ENCODE assay signal across 21 cellular contexts in genomic region chr1:8206397-8206796, GRCh38.
DNase-seq lines count a peak whose midpoint lies in the region; ATAC-seq and TF ChIP-seq lines count a peak whose summit lies in the region.
"Had no signal": no experiment of that assay in that cellular context is flagged by ENCODE, and none has a peak within 500 bp of the region (broad histone marks: within the 10 kb centered on the region; RNA-seq: fewer than 3 reads in every experiment).

No MANE protein-coding gene starts in this region.

- H3K36me3 ChIP-seq in mesenchymal stem cell (ENCODE audit: control insufficient read depth in 1 of 2, insufficient read depth in 2 of 2, low read depth in 1 of 2, low read length in 2 of 2) = no peaks in the 10 kb centered on the region
- H3K36me3 ChIP-seq: SJCRH30 had no signal

- no peak overlapping the region for H3K4ac ChIP-seq in mesenchymal stem cell (ENCODE audit: low read depth in 1 of 2, low read length in 2 of 2)

- no peak overlapping the region for H3K27ac ChIP-seq in mesenchymal stem cell (ENCODE audit: low read length, poor library complexity, severe bottlenecking)
- H3K27ac ChIP-seq: 22Rv1, KMS-11, SJCRH30 had no signal

- no peak overlapping the region for H3K4me3 Mint-ChIP-seq in activated CD4-positive, alpha-beta T cell treated with anti-CD3 and anti-CD28 coated beads, Interleukin-2, amount 10 ng/mL, durations not matched to agents 24 days and 14 days
- H3K4me3 Mint-ChIP-seq in activated CD4-positive, alpha-beta T cell treated with anti-CD3 and anti-CD28 coated beads for 36 hours = no peak overlapping the region
- H3K4me3 Mint-ChIP-seq in T-helper 17 cell (no peak overlapping the region), type B pancreatic cell (no peak overlapping the region)
- H3K4me3 Mint-ChIP-seq in stimulated activated effector memory CD8-positive, alpha-beta T cell treated with anti-CD3 and anti-CD28 coated beads, Interleukin-12 subunit alpha, Interleukin-12 subunit beta, amount 100 ng/mL, for 72 hours = no peak overlapping the region
- H3K4me3 Mint-ChIP-seq: CD8-positive, alpha-beta memory T cell had no signal

- intact Hi-C loops in activated CD4-positive, alpha-beta T cell treated with anti-CD3 and anti-CD28 coated beads, Interleukin-2, amount 10 ng/mL, durations not matched to agents 24 days and 14 days (cut with micrococcal nuclease) = no loop called here
- intact Hi-C loops in activated CD4-positive, alpha-beta T cell treated with anti-CD3 and anti-CD28 coated beads for 36 hours (cut with DNase I, micrococcal nuclease) = no loop called here

- CTCF ChIA-PET in activated CD4-positive, alpha-beta T cell treated with anti-CD3 and anti-CD28 coated beads for 36 hours (lab: Charles Lee) = no interaction called here

- H3K27me3 Mint-ChIP-seq in activated CD4-positive, alpha-beta T cell treated with anti-CD3 and anti-CD28 coated beads, Interleukin-2, amount 10 ng/mL, durations not matched to agents 24 days and 14 days = peaks cover 7% of the 10 kb centered on the region
- peaks cover 6% of the 10 kb centered on the region for H3K27me3 Mint-ChIP-seq in activated CD4-positive, alpha-beta T cell treated with anti-CD3 and anti-CD28 coated beads for 36 hours
- peaks cover 22% of the 10 kb centered on the region for H3K27me3 Mint-ChIP-seq in T-helper 17 cell
- no peaks in the 10 kb centered on the region for H3K27me3 Mint-ChIP-seq in type B pancreatic cell

- peak overlapping the region; percentile 45 for H2AK5ac ChIP-seq in mesenchymal stem cell (ENCODE audit: low read length, severe bottlenecking)

- H4K8ac ChIP-seq in mesenchymal stem cell (ENCODE audit: low read length) = no peak overlapping the region

- H3K9me3 ChIP-seq in T-helper 17 cell (ENCODE audit: control insufficient read depth, low read length, poor library complexity, severe bottlenecking) = no peaks in the 10 kb centered on the region
- H3K9me3 ChIP-seq in mesenchymal stem cell (ENCODE audit: control insufficient read depth, low read length) = no peaks in the 10 kb centered on the region
- H3K9me3 ChIP-seq: SJCRH30 had no signal

- H3K9ac ChIP-seq in mesenchymal stem cell (ENCODE audit: low read length) = no peak overlapping the region
- H3K9ac ChIP-seq: KMS-11 had no signal

- H3K23ac ChIP-seq in mesenchymal stem cell (ENCODE audit: low read length in 2 of 2) = no peak overlapping the region

- H3K18ac ChIP-seq in mesenchymal stem cell (ENCODE audit: low read depth in 1 of 2, low read length in 2 of 2) = no peak overlapping the region

- no peak overlapping the region for H2BK5ac ChIP-seq in mesenchymal stem cell (ENCODE audit: low read depth, low read length, poor library complexity, severe bottlenecking)

- 98% methylated on average over 7 of the region's 7 CpGs for WGBS in mesenchymal stem cell

- no peaks in the 10 kb centered on the region for H3K27me3 ChIP-seq in mesenchymal stem cell (ENCODE audit: control insufficient read depth in 1 of 2, insufficient read depth in 1 of 2, low read length in 2 of 2)
- H3K27me3 ChIP-seq: SJCRH30 had no signal

- no peak for DNase-seq in activated CD4-positive, alpha-beta T cell treated with anti-CD3 and anti-CD28 coated beads, Interleukin-2, amount 10 ng/mL, durations not matched to agents 24 days and 14 days
- no peak for DNase-seq in activated CD4-positive, alpha-beta T cell treated with anti-CD3 and anti-CD28 coated beads for 36 hours
- DNase-seq in T-helper 17 cell = no peak
- no peak for DNase-seq in mesenchymal stem cell
- no peak for DNase-seq in stimulated activated effector memory CD8-positive, alpha-beta T cell treated with anti-CD3 and anti-CD28 coated beads, Interleukin-12 subunit alpha, Interleukin-12 subunit beta, amount 100 ng/mL, for 72 hours (ENCODE audit: low spot score in 2 of 2)
- DNase-seq in NCI-H1930 (lab: John Stamatoyannopoulos, UW) = no peak
- no peak for DNase-seq in type B pancreatic cell (ENCODE audit: extremely low spot score, unreplicated experiment)
- no peak for DNase-seq in GM19238 (ENCODE audit: insufficient read length, low spot score)
- DNase-seq: CD8-positive, alpha-beta memory T cell; DMS79 treated with DMSO at 0.1 percent for 48 hours; GDM1; GOT3; NCI-H1105; NCI-H1694; NCI-H345; NCI-H69; RPMI8226; SJCRH30 had no signal

- no peak for ATAC-seq in activated CD4-positive, alpha-beta T cell treated with anti-CD3 and anti-CD28 coated beads for 36 hours
- ATAC-seq in T-helper 17 cell = no peak
- ATAC-seq in stimulated activated effector memory CD8-positive, alpha-beta T cell treated with anti-CD3 and anti-CD28 coated beads, Interleukin-12 subunit alpha, Interleukin-12 subunit beta, amount 100 ng/mL, for 72 hours = no peak
- ATAC-seq: GM12878 had no signal

- peaks cover 5% of the 10 kb centered on the region for H3K4me1 Mint-ChIP-seq in activated CD4-positive, alpha-beta T cell treated with anti-CD3 and anti-CD28 coated beads, Interleukin-2, amount 10 ng/mL, durations not matched to agents 24 days and 14 days
- no peaks in the 10 kb centered on the region for H3K4me1 Mint-ChIP-seq in activated CD4-positive, alpha-beta T cell treated with anti-CD3 and anti-CD28 coated beads for 36 hours
- H3K4me1 Mint-ChIP-seq in T-helper 17 cell (no peaks in the 10 kb centered on the region), type B pancreatic cell (ENCODE audit: unreplicated experiment) (peaks cover 38% of the 10 kb centered on the region)
- peaks cover 4% of the 10 kb centered on the region for H3K4me1 Mint-ChIP-seq in stimulated activated effector memory CD8-positive, alpha-beta T cell treated with anti-CD3 and anti-CD28 coated beads, Interleukin-12 subunit alpha, Interleukin-12 subunit beta, amount 100 ng/mL, for 72 hours
- H3K4me1 Mint-ChIP-seq: CD8-positive, alpha-beta memory T cell had no signal

- no peak overlapping the region for H3K4me3 ChIP-seq in mesenchymal stem cell (ENCODE audit: insufficient read depth in 1 of 2, low read depth in 1 of 2, low read length in 2 of 2)
- H3K4me3 ChIP-seq: GM12878, SJCRH30 had no signal

- no peak for TF ChIP-seq CTCF in type B pancreatic cell (conservative IDR thresholded peaks at IDR 0.05)

- no peak overlapping the region for H4K91ac ChIP-seq in mesenchymal stem cell (ENCODE audit: low read length)

- H3K4me2 ChIP-seq in mesenchymal stem cell (ENCODE audit: low read length, poor library complexity, severe bottlenecking) = no peak overlapping the region
- H3K4me2 ChIP-seq: KMS-11 had no signal

- H3K9me3 Mint-ChIP-seq in activated CD4-positive, alpha-beta T cell treated with anti-CD3 and anti-CD28 coated beads, Interleukin-2, amount 10 ng/mL, durations not matched to agents 24 days and 14 days = no peaks in the 10 kb centered on the region
- no peaks in the 10 kb centered on the region for H3K9me3 Mint-ChIP-seq in activated CD4-positive, alpha-beta T cell treated with anti-CD3 and anti-CD28 coated beads for 36 hours (ENCODE audit: low read depth)
- H3K9me3 Mint-ChIP-seq in stimulated activated effector memory CD8-positive, alpha-beta T cell treated with anti-CD3 and anti-CD28 coated beads, Interleukin-12 subunit alpha, Interleukin-12 subunit beta, amount 100 ng/mL, for 72 hours = no peaks in the 10 kb centered on the region
- H3K9me3 Mint-ChIP-seq in type B pancreatic cell = peaks cover 4% of the 10 kb centered on the region
- H3K9me3 Mint-ChIP-seq: CD8-positive, alpha-beta memory T cell had no signal

- no peak overlapping the region for H3K14ac ChIP-seq in mesenchymal stem cell (ENCODE audit: low read length in 2 of 2)

- H3K36me3 Mint-ChIP-seq in activated CD4-positive, alpha-beta T cell treated with anti-CD3 and anti-CD28 coated beads, Interleukin-2, amount 10 ng/mL, durations not matched to agents 24 days and 14 days (ENCODE audit: low read depth) = no peaks in the 10 kb centered on the region
- H3K36me3 Mint-ChIP-seq in activated CD4-positive, alpha-beta T cell treated with anti-CD3 and anti-CD28 coated beads for 36 hours (ENCODE audit: low read depth) = no peaks in the 10 kb centered on the region
- H3K36me3 Mint-ChIP-seq in T-helper 17 cell (ENCODE audit: low read depth) = no peaks in the 10 kb centered on the region
- H3K36me3 Mint-ChIP-seq in stimulated activated effector memory CD8-positive, alpha-beta T cell treated with anti-CD3 and anti-CD28 coated beads, Interleukin-12 subunit alpha, Interleukin-12 subunit beta, amount 100 ng/mL, for 72 hours = no peaks in the 10 kb centered on the region
- H3K36me3 Mint-ChIP-seq in type B pancreatic cell = no peaks in the 10 kb centered on the region

- peak overlapping the region; percentile 23 to 35 for H2BK12ac ChIP-seq in mesenchymal stem cell (ENCODE audit: low read length in 2 of 2)

- peak overlapping the region; percentile 32 for H2BK15ac ChIP-seq in mesenchymal stem cell (ENCODE audit: low read depth, poor library complexity, severe bottlenecking)

- H3K4me1 ChIP-seq in mesenchymal stem cell (ENCODE audit: control insufficient read depth, insufficient read depth, low read depth, low read length) = peaks cover 16% of the 10 kb centered on the region

- POLR2A ChIA-PET in activated CD4-positive, alpha-beta T cell treated with anti-CD3 and anti-CD28 coated beads for 36 hours (lab: Charles Lee) = no interaction called here

- no peak overlapping the region for H2AFZ ChIP-seq in mesenchymal stem cell (ENCODE audit: low read depth, low read length)

- no peak overlapping the region for H2BK120ac ChIP-seq in mesenchymal stem cell (ENCODE audit: low read depth, low read length)

- H3K79me1 ChIP-seq in mesenchymal stem cell (replicated peaks; ENCODE audit: low read length, poor library complexity, severe bottlenecking) = no peaks in the 10 kb centered on the region

- H3K27ac Mint-ChIP-seq in activated CD4-positive, alpha-beta T cell treated with anti-CD3 and anti-CD28 coated beads, Interleukin-2, amount 10 ng/mL, durations not matched to agents 24 days and 14 days = peak overlapping the region; percentile 28
- H3K27ac Mint-ChIP-seq in activated CD4-positive, alpha-beta T cell treated with anti-CD3 and anti-CD28 coated beads for 36 hours = no peak overlapping the region
- H3K27ac Mint-ChIP-seq in T-helper 17 cell (peak overlapping the region; percentile 16), type B pancreatic cell (no peak overlapping the region)
- peak overlapping the region; percentile 64 for H3K27ac Mint-ChIP-seq in stimulated activated effector memory CD8-positive, alpha-beta T cell treated with anti-CD3 and anti-CD28 coated beads, Interleukin-12 subunit alpha, Interleukin-12 subunit beta, amount 100 ng/mL, for 72 hours
- H3K27ac Mint-ChIP-seq: CD8-positive, alpha-beta memory T cell had no signal

Comparison
In these comparisons a context has a peak if more than half of its experiments do, and no peak if none do; other contexts are left out.
1. H3K27ac Mint-ChIP-seq: peak in activated CD4-positive, alpha-beta T cell treated with anti-CD3 and anti-CD28 coated beads, Interleukin-2, amount 10 ng/mL, durations not matched to agents 24 days and 14 days (single experiment), T-helper 17 cell (single experiment) and stimulated activated effector memory CD8-positive, alpha-beta T cell treated with anti-CD3 and anti-CD28 coated beads, Interleukin-12 subunit alpha, Interleukin-12 subunit beta, amount 100 ng/mL, for 72 hours (single experiment); none in activated CD4-positive, alpha-beta T cell treated with anti-CD3 and anti-CD28 coated beads for 36 hours (single experiment) and type B pancreatic cell (single experiment).